ENCODE assay signal across 8 cellular contexts in the genomic region with DNA sequence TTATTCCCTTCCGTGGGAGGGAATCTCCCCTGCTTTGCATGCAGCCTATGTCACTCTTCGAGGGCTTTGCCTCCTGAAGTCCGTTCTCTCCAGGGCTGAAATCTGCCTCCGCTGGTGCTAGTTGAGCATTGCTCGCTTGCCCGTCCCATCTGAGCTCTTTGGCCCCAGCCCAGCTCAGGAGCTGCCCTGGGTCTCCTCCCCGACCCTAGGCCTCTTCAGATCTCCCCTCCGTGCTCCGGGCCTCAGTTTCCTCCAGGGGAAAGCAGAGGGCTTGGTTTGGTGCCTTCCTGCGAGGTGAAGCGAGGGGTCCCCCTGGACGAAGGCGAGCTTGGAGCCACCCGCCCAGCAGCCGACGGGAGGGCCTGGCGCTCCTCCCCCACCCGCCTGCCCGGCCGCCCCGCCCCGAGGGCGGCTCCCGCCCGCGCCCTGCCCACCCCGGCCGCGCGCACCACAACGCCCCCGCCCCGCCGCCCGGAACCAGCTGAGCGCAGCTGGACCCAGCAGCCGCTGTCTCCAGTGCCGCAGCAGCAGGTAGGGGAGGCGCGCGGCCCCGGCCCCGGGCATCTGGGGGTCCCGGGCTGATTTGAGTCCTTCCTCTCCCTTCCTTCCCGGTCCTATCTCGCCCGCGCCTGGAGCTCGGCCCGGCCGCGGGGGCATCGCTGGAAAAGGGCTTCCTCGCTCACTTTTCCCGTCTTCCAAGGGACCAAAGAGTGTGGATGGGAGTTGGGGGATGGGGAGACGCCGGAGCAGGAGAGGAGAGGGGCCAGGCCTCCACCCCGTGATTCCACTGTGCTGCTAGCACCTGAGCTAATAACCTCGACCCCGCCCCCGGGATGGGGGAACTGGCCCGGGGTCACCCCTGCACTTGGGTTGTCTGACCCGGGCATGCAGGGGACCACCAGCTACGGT. TPM values are rescaled to one million over a fixed set of nuclear protein-coding genes. Genes with fewer than 3 reads are reported as not detected.
DNase-seq lines count a peak whose midpoint lies in the region; ATAC-seq and TF ChIP-seq lines count a peak whose summit lies in the region.

A gene (plus strand): TSS at position 474 of the 909 bp plus-strand sequence. CDS start 33,810 bp downstream, outside the sequence.

- H3K4me3 ChIP-seq in endodermal cell (ENCODE audit: low read length) (peak within 1 kb of the TSS; percentile 85), mesenchymal stem cell (ENCODE audit: insufficient read depth in 1 of 2, low read depth in 1 of 2, low read length in 2 of 2) (peak within 1 kb of the TSS; percentile 79 to 80)

- H3K36me3 ChIP-seq in endodermal cell (ENCODE audit: control insufficient read depth, insufficient read depth, low read length) (no peaks in the 10 kb centered on the region), mesenchymal stem cell (ENCODE audit: control insufficient read depth in 1 of 2, insufficient read depth in 2 of 2, low read depth in 1 of 2, low read length in 2 of 2) (peaks cover 3 to 4% of the 10 kb centered on the region in 2 experiments)

- H3K27me3 ChIP-seq in endodermal cell (ENCODE audit: control insufficient read depth, insufficient read depth, low read length, poor library complexity, severe bottlenecking) (peaks cover 19% of the 10 kb centered on the region), mesenchymal stem cell (ENCODE audit: control insufficient read depth in 1 of 2, insufficient read depth in 1 of 2, low read length in 2 of 2) (no peaks in the 10 kb centered on the region)

- H3K4me1 ChIP-seq in endodermal cell (ENCODE audit: control insufficient read depth, insufficient read depth, low read length) (peaks cover 12% of the 10 kb centered on the region), mesenchymal stem cell (ENCODE audit: control insufficient read depth, insufficient read depth, low read depth, low read length) (peaks cover 23% of the 10 kb centered on the region)

- peak within 1 kb of the TSS; percentile 69 to 75 for H3K18ac ChIP-seq in mesenchymal stem cell (ENCODE audit: low read depth in 1 of 2, low read length in 2 of 2)

- no peak within 1 kb of the TSS for H2AFZ ChIP-seq in mesenchymal stem cell (ENCODE audit: low read depth, low read length)

- H2BK12ac ChIP-seq in mesenchymal stem cell (ENCODE audit: low read length in 2 of 2), result peak within 1 kb of the TSS; percentile 11 to 65

- peak within 1 kb of the TSS; percentile 60 for H3K4me3 Mint-ChIP-seq in activated CD8-positive, alpha-beta memory T cell treated with anti-CD3 and anti-CD28 coated beads, Interleukin-2, amount 10 ng/mL, durations not matched to agents 7 days and 5 days
- peak within 1 kb of the TSS; percentile 64 for H3K4me3 Mint-ChIP-seq in endodermal cell

- peak within 1 kb of the TSS; percentile 85 for H2BK15ac ChIP-seq in mesenchymal stem cell (ENCODE audit: low read depth, poor library complexity, severe bottlenecking)

- peak within 1 kb of the TSS; percentile 52 for H2BK120ac ChIP-seq in mesenchymal stem cell (ENCODE audit: low read depth, low read length)

- H3K27ac ChIP-seq in endodermal cell (ENCODE audit: low read depth, low read length) (no peak within 1 kb of the TSS), mesenchymal stem cell (ENCODE audit: low read length, poor library complexity, severe bottlenecking) (peak within 1 kb of the TSS; percentile 89)

- peaks cover 13% of the 10 kb centered on the region for H3K27me3 Mint-ChIP-seq in activated CD8-positive, alpha-beta memory T cell treated with anti-CD3 and anti-CD28 coated beads, Interleukin-2, amount 10 ng/mL, durations not matched to agents 7 days and 5 days
- H3K27me3 Mint-ChIP-seq in endodermal cell (ENCODE audit: insufficient read depth), result peaks cover 64% of the 10 kb centered on the region

- H3K79me1 ChIP-seq in mesenchymal stem cell (replicated peaks; ENCODE audit: low read length, poor library complexity, severe bottlenecking), result peaks cover 3% of the 10 kb centered on the region

- CTCF ChIA-PET in activated CD8-positive, alpha-beta memory T cell treated with anti-CD3 and anti-CD28 coated beads, Interleukin-2, amount 10 ng/mL, durations not matched to agents 7 days and 5 days (lab: Charles Lee), result interaction anchor here (1.2 to 4.0 kb wide), 6 partner anchors 10 to 55 kb away, joined by 3 to 37 read pairs (median 6); no protein-coding TSS in a partner anchor

- DNase-seq in DMS 273 (lab: John Stamatoyannopoulos, UW; ENCODE audit: unreplicated experiment) (peak; percentile 76), DMS 273 treated with DMSO at 0.1 percent for 48 hours (lab: John Stamatoyannopoulos, UW) (no peak), NCI-H345 treated with DMSO at 0.1 percent for 48 hours (lab: John Stamatoyannopoulos, UW; ENCODE audit: unreplicated experiment) (peak; percentile 33), endodermal cell (peak; percentile 93), mesenchymal stem cell (peak; percentile 80)
- DNase-seq in activated CD8-positive, alpha-beta memory T cell treated with anti-CD3 and anti-CD28 coated beads, Interleukin-2, amount 10 ng/mL, durations not matched to agents 7 days and 5 days, result peak; percentile 71
- peak; percentile 16 to 20 for DNase-seq in stimulated activated CD8-positive, alpha-beta memory T cell treated with anti-CD3 and anti-CD28 coated beads, Interleukin-15, amount 100 ng/mL, for 48 hours (ENCODE audit: low read depth in 2 of 2)

- H3K9me3 Mint-ChIP-seq in activated CD8-positive, alpha-beta memory T cell treated with anti-CD3 and anti-CD28 coated beads, Interleukin-2, amount 10 ng/mL, durations not matched to agents 7 days and 5 days (ENCODE audit: low read depth), result no peaks in the 10 kb centered on the region
- H3K9me3 Mint-ChIP-seq in endodermal cell, result no peaks in the 10 kb centered on the region

- H2BK5ac ChIP-seq in mesenchymal stem cell (ENCODE audit: low read depth, low read length, poor library complexity, severe bottlenecking), result no peak within 1 kb of the TSS

- H3K23ac ChIP-seq in mesenchymal stem cell (ENCODE audit: low read length in 2 of 2), result peak within 1 kb of the TSS in 1 of 2 experiments; percentile 25

- H3K27ac Mint-ChIP-seq in activated CD8-positive, alpha-beta memory T cell treated with anti-CD3 and anti-CD28 coated beads, Interleukin-2, amount 10 ng/mL, durations not matched to agents 7 days and 5 days, result no peak within 1 kb of the TSS
- H3K27ac Mint-ChIP-seq in endodermal cell, result peak within 1 kb of the TSS; percentile 46

- H3K4me2 ChIP-seq in mesenchymal stem cell (ENCODE audit: low read length, poor library complexity, severe bottlenecking), result peak within 1 kb of the TSS; percentile 68

- peaks cover 16% of the 10 kb centered on the region for H3K4me1 Mint-ChIP-seq in activated CD8-positive, alpha-beta memory T cell treated with anti-CD3 and anti-CD28 coated beads, Interleukin-2, amount 10 ng/mL, durations not matched to agents 7 days and 5 days
- H3K4me1 Mint-ChIP-seq in endodermal cell, result peaks cover 23% of the 10 kb centered on the region

- peak within 1 kb of the TSS in 1 of 2 experiments; percentile 90 for H3K14ac ChIP-seq in mesenchymal stem cell (ENCODE audit: low read length in 2 of 2)

- H3K4ac ChIP-seq in mesenchymal stem cell (ENCODE audit: low read depth in 1 of 2, low read length in 2 of 2), result peak within 1 kb of the TSS; percentile 61 to 90

- ATAC-seq in HG02885 (IDR thresholded peaks at IDR 0.05; ENCODE audit: poor library complexity, unreplicated experiment), result peak; percentile 88
- peak; percentile 91 for ATAC-seq in activated CD8-positive, alpha-beta memory T cell treated with anti-CD3 and anti-CD28 coated beads, Interleukin-2, amount 10 ng/mL, durations not matched to agents 7 days and 5 days

- H4K91ac ChIP-seq in mesenchymal stem cell (ENCODE audit: low read length), result peak within 1 kb of the TSS; percentile 46

- 0 to 2% methylated on average over 3 to 64 of the region's 64 CpGs for WGBS in endodermal cell (ENCODE audit: insufficient coverage in 1 of 2, insufficient read length in 1 of 2), 2 experiments
- 1% methylated on average over 42 of the region's 64 CpGs for WGBS in mesenchymal stem cell

- peak; percentile 34 for TF ChIP-seq CTCF in endodermal cell (conservative IDR thresholded peaks at IDR 0.05)

- H4K8ac ChIP-seq in mesenchymal stem cell (ENCODE audit: low read length), result peak within 1 kb of the TSS; percentile 85

- peak within 1 kb of the TSS; percentile 51 for H3K9ac ChIP-seq in endodermal cell (ENCODE audit: extremely low read depth, low read length, poor library complexity, severe bottlenecking)
- peak within 1 kb of the TSS; percentile 85 for H3K9ac ChIP-seq in mesenchymal stem cell (ENCODE audit: low read length)

- no peaks in the 10 kb centered on the region for H3K36me3 Mint-ChIP-seq in activated CD8-positive, alpha-beta memory T cell treated with anti-CD3 and anti-CD28 coated beads, Interleukin-2, amount 10 ng/mL, durations not matched to agents 7 days and 5 days
- no peaks in the 10 kb centered on the region for H3K36me3 Mint-ChIP-seq in endodermal cell (ENCODE audit: low read depth)

- H3K9me3 ChIP-seq in endodermal cell (ENCODE audit: control insufficient read depth, low read length) (no peaks in the 10 kb centered on the region), mesenchymal stem cell (ENCODE audit: control insufficient read depth, low read length) (no peaks in the 10 kb centered on the region)

- H2AK5ac ChIP-seq in mesenchymal stem cell (ENCODE audit: low read length, severe bottlenecking), result peak within 1 kb of the TSS; percentile 29

RNA-seq across cellular contexts. Expression of the gene that starts here (rescaled TPM):
- total RNA-seq in activated CD8-positive, alpha-beta memory T cell treated with anti-CD3 and anti-CD28 coated beads, Interleukin-2, amount 10 ng/mL, durations not matched to agents 7 days and 5 days, result 1 to 10 TPM; 3.2 to 8.0 TPM
- total RNA-seq in endodermal cell, result 10 to 100 TPM; 57.0 to 77.2 TPM
- polyA plus RNA-seq in endodermal cell (2013, experiment 1 of 2), result 64.8 TPM
- 76.0 TPM for polyA plus RNA-seq in endodermal cell (2013, experiment 2 of 2)
- 196 TPM for polyA plus RNA-seq in mesenchymal stem cell (2013, experiment 1 of 2)
- 192 TPM for polyA plus RNA-seq in mesenchymal stem cell (2013, experiment 2 of 2)

Comparison
In these comparisons a context has a peak if more than half of its experiments do, and no peak if none do; other contexts are left out.
1. RNA of the gene that starts here (total RNA-seq): 57.0 to 77.2 TPM in endodermal cell; 3.2 to 8.0 TPM in activated CD8-positive, alpha-beta memory T cell treated with anti-CD3 and anti-CD28 coated beads, Interleukin-2, amount 10 ng/mL, durations not matched to agents 7 days and 5 days; every median in the first group is over 4 times any median in the second.